Comparison of ENCODE assay signal across 24 cellular contexts in genomic region chr5:127872494-127872893, GRCh38.
DNase-seq lines count a peak whose midpoint lies in the region; ATAC-seq and TF ChIP-seq lines count a peak whose summit lies in the region.
"Had no signal": no experiment of that assay in that cellular context is flagged by ENCODE, and none has a peak within 500 bp of the region (broad histone marks: within the 10 kb centered on the region; RNA-seq: fewer than 3 reads in every experiment).

No MANE protein-coding gene starts in this region.

- H3K27me3 ChIP-seq in lung (ENCODE audit: control insufficient read depth, insufficient read depth) (no peaks in the 10 kb centered on the region), colonic mucosa (no peaks in the 10 kb centered on the region)
- H3K27me3 ChIP-seq: brain microvascular endothelial cell, transverse colon had no signal

- H3K4me1 ChIP-seq in lung (ENCODE audit: control insufficient read depth in 2 of 2, insufficient read depth in 2 of 2, low read length in 2 of 2) = peaks cover 2 to 9% of the 10 kb centered on the region in 2 donors
- peaks cover 3% of the 10 kb centered on the region for H3K4me1 ChIP-seq in colonic mucosa

- H3K4me3 Mint-ChIP-seq in activated T-helper 17 cell treated with anti-CD3 and anti-CD28 coated beads, Interleukin-2, amount 50 U/mL, for 72 hours = no peak overlapping the region
- H3K4me3 Mint-ChIP-seq in endothelial cell (ENCODE audit: unreplicated experiment) = no peak overlapping the region
- H3K4me3 Mint-ChIP-seq: CD4-positive, alpha-beta T cell; stimulated activated naive CD8-positive, alpha-beta T cell treated with anti-CD3 and anti-CD28 coated beads, Interleukin-15, Interleukin-2, amounts not matched to agents 100 ng/mL and 50 ng/mL, for 24 hours; T-helper 17 cell had no signal

- H3K36me3 ChIP-seq in lung (ENCODE audit: control insufficient read depth in 2 of 2, insufficient read depth in 2 of 2, low read length in 2 of 2) (no peaks in the 10 kb centered on the region), colonic mucosa (no peaks in the 10 kb centered on the region)
- H3K36me3 ChIP-seq: brain microvascular endothelial cell, transverse colon had no signal

- no peak overlapping the region for H3K27ac Mint-ChIP-seq in activated T-helper 17 cell treated with anti-CD3 and anti-CD28 coated beads, Interleukin-2, amount 50 U/mL, for 72 hours
- peak overlapping the region; percentile 81 for H3K27ac Mint-ChIP-seq in endothelial cell (ENCODE audit: unreplicated experiment)
- H3K27ac Mint-ChIP-seq: CD4-positive, alpha-beta T cell; stimulated activated naive CD8-positive, alpha-beta T cell treated with anti-CD3 and anti-CD28 coated beads, Interleukin-15, Interleukin-2, amounts not matched to agents 100 ng/mL and 50 ng/mL, for 24 hours; T-helper 17 cell had no signal

- peak; percentile 26 for DNase-seq in endothelial cell (ENCODE audit: low spot score)
- DNase-seq in lung (ENCODE audit: low spot score) = no peak
- DNase-seq in superior temporal gyrus (ENCODE audit: extremely low spot score) = peak; percentile 7
- no peak for DNase-seq in colonic mucosa
- DNase-seq in retina = no peak
- DNase-seq: activated CD4-positive, alpha-beta T cell treated with anti-CD3 and anti-CD28 coated beads for 4 hours; activated CD8-positive, alpha-beta memory T cell treated with anti-CD3 and anti-CD28 coated beads for 24 hours; activated naive CD4-positive, alpha-beta T cell; activated T-cell treated with anti-CD3 and anti-CD28 coated beads, Interleukin-2, amount 50 U/mL, for 1 hour; CD4-positive, alpha-beta T cell; cortex of kidney; H7; hippocampal formation; NCI-H1105; NCI-H1930; NCI-H526 treated with DMSO at 0.1 percent for 48 hours; SK-N-SH; stimulated activated CD4-positive, alpha-beta T cell treated with anti-CD3 and anti-CD28 coated beads, Interleukin-4, amount 100 ng/mL, for 4 hours; T-helper 17 cell; transverse colon had no signal

- no peaks in the 10 kb centered on the region for H3K27me3 Mint-ChIP-seq in activated T-helper 17 cell treated with anti-CD3 and anti-CD28 coated beads, Interleukin-2, amount 50 U/mL, for 72 hours
- H3K27me3 Mint-ChIP-seq in endothelial cell (ENCODE audit: unreplicated experiment) = peaks cover 2% of the 10 kb centered on the region
- H3K27me3 Mint-ChIP-seq: CD4-positive, alpha-beta T cell; stimulated activated naive CD8-positive, alpha-beta T cell treated with anti-CD3 and anti-CD28 coated beads, Interleukin-15, Interleukin-2, amounts not matched to agents 100 ng/mL and 50 ng/mL, for 24 hours had no signal

- no peak for TF ChIP-seq CTCF in endothelial cell (IDR thresholded peaks at IDR 0.05; ENCODE audit: unreplicated experiment)
- TF ChIP-seq CTCF in lung (IDR thresholded peaks at IDR 0.05; ENCODE audit: control extremely low read depth, extremely low read depth) = no peak
- no peak for TF ChIP-seq CTCF in colonic mucosa (IDR thresholded peaks at IDR 0.05)

- no peak overlapping the region for H3K4me3 ChIP-seq in lung
- no peak overlapping the region for H3K4me3 ChIP-seq in colonic mucosa
- H3K4me3 ChIP-seq: transverse colon had no signal

- H3K9me3 Mint-ChIP-seq in activated T-helper 17 cell treated with anti-CD3 and anti-CD28 coated beads, Interleukin-2, amount 50 U/mL, for 72 hours = no peaks in the 10 kb centered on the region
- H3K9me3 Mint-ChIP-seq in endothelial cell (ENCODE audit: unreplicated experiment) = no peaks in the 10 kb centered on the region
- H3K9me3 Mint-ChIP-seq: CD4-positive, alpha-beta T cell; stimulated activated naive CD8-positive, alpha-beta T cell treated with anti-CD3 and anti-CD28 coated beads, Interleukin-15, Interleukin-2, amounts not matched to agents 100 ng/mL and 50 ng/mL, for 24 hours had no signal

- H3K4me1 Mint-ChIP-seq in activated T-helper 17 cell treated with anti-CD3 and anti-CD28 coated beads, Interleukin-2, amount 50 U/mL, for 72 hours = no peaks in the 10 kb centered on the region
- H3K4me1 Mint-ChIP-seq in endothelial cell (ENCODE audit: unreplicated experiment) = peaks cover 21% of the 10 kb centered on the region
- H3K4me1 Mint-ChIP-seq: T-helper 17 cell had no signal

- H3K9ac ChIP-seq in colonic mucosa (ENCODE audit: low read depth in 2 of 2, low read length in 2 of 2) = no peak overlapping the region
- H3K9ac ChIP-seq: SK-N-SH had no signal

- H3K36me3 Mint-ChIP-seq in activated T-helper 17 cell treated with anti-CD3 and anti-CD28 coated beads, Interleukin-2, amount 50 U/mL, for 72 hours (ENCODE audit: low read depth) = no peaks in the 10 kb centered on the region
- H3K36me3 Mint-ChIP-seq in endothelial cell (ENCODE audit: low read depth, unreplicated experiment) = no peaks in the 10 kb centered on the region

- peak; percentile 58 for ATAC-seq in activated T-helper 17 cell treated with anti-CD3 and anti-CD28 coated beads, Interleukin-2, amount 50 U/mL, for 72 hours (replicated peaks)
- ATAC-seq in lung (ENCODE audit: insufficient read depth, low FRiP score) (peak; percentile 55), HG02852 (IDR thresholded peaks at IDR 0.05; ENCODE audit: unreplicated experiment) (no peak)
- ATAC-seq: T-helper 17 cell had no signal

- H3K27ac ChIP-seq in lung (ENCODE audit: low read depth in 1 of 2, low read length in 1 of 2) = peak overlapping the region in 1 of 2 donors; percentile 52
- H3K27ac ChIP-seq in colonic mucosa = no peak overlapping the region
- H3K27ac ChIP-seq: brain microvascular endothelial cell, transverse colon had no signal

- intact Hi-C loops in colonic mucosa (cut with DNase I) = loop anchor here (10.0 kb wide), 3 partner anchors 118 to 308 kb away; partner anchors contain the start of gene SLC12A2

- no peaks in the 10 kb centered on the region for H3K9me3 ChIP-seq in lung (ENCODE audit: control insufficient read depth in 2 of 2, insufficient read depth in 1 of 2, low read length in 1 of 2)
- H3K9me3 ChIP-seq in colonic mucosa = no peaks in the 10 kb centered on the region
- H3K9me3 ChIP-seq: SK-N-SH, transverse colon had no signal

Comparison
In these comparisons a context has a peak if more than half of its experiments do, and no peak if none do; other contexts are left out.
1. DNase-seq: peak in endothelial cell (single experiment) and superior temporal gyrus (single experiment); none in lung (single experiment), colonic mucosa (single experiment) and retina (single experiment).